In the genomic region with DNA sequence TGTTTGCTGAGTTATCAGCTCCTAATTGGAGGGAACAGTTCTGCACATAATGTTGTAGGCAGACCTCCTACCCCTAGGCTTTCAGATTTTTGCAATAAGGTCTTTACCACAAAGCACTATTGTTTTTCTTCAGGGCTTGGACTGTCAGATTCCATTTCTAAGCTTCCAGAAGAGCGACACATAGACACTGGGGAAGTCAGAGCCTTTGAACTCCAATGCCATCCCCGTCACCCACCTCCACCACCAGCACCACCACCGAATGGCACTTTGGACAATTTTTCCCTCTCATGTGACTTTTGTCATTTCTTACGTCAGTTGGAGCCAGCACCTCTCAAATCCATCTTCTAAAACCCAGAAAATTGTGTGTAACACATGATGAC, we compare ENCODE assay signal across 30 cellular contexts. TPM values are rescaled to one million over a fixed set of nuclear protein-coding genes. Genes with fewer than 3 reads are reported as not detected.
DNase-seq lines count a peak whose midpoint lies in the region; TF ChIP-seq lines count a peak whose summit lies in the region.
"Had no signal": no experiment of that assay in that cellular context is flagged by ENCODE, and none has a peak within 500 bp of the region (broad histone marks: within the 10 kb centered on the region; RNA-seq: fewer than 3 reads in every experiment).

No MANE protein-coding gene starts in this region.

- H3K4me1 Mint-ChIP-seq in activated CD4-positive, alpha-beta memory T cell treated with anti-CD3 and anti-CD28 coated beads for 36 hours (ENCODE audit: low read depth), result peaks cover 16% of the 10 kb centered on the region
- H3K4me1 Mint-ChIP-seq: stimulated activated memory B cell treated with anti-CD40 and anti-IgM and Interleukin-4, amounts not matched to agents 10 μg/mL and 1 μg/mL and 100 μg/mL, for 72 hours had no signal

- H3K18ac ChIP-seq in mesendoderm (ENCODE audit: low read length), result peak overlapping the region; percentile 39

- H2BK5ac ChIP-seq in mesendoderm (ENCODE audit: low read length), result peak overlapping the region; percentile 57

- H3K27ac Mint-ChIP-seq in activated CD4-positive, alpha-beta memory T cell treated with anti-CD3 and anti-CD28 coated beads for 36 hours, result no peak overlapping the region
- H3K27ac Mint-ChIP-seq: activated CD8-positive, alpha-beta T cell treated with anti-CD3 and anti-CD28 coated beads for 36 hours; activated naive CD4-positive, alpha-beta T cell treated with anti-CD3 and anti-CD28 coated beads, Interleukin-2, amount 10 ng/mL, durations not matched to agents 7 days and 5 days; HFFc6; stimulated activated memory B cell treated with anti-CD40 and anti-IgM and Interleukin-4, amounts not matched to agents 10 μg/mL and 1 μg/mL and 100 μg/mL, for 72 hours had no signal

- no peak overlapping the region for H3K4me2 ChIP-seq in mesendoderm (ENCODE audit: low read length)
- H3K4me2 ChIP-seq: BLaER1, GM23338 had no signal

- no peak overlapping the region for H3K4me3 ChIP-seq in mesendoderm (ENCODE audit: low read length)
- no peak overlapping the region for H3K4me3 ChIP-seq in A673 (ENCODE audit: low read depth, low read length, poor library complexity, severe bottlenecking)
- H3K4me3 ChIP-seq: adrenal gland, BLaER1, esophagus squamous epithelium, GM23338, heart right ventricle, skin epidermis, transverse colon had no signal

- H3K36me3 ChIP-seq in mesendoderm (ENCODE audit: control insufficient read depth, insufficient read depth, low read length) (no peaks in the 10 kb centered on the region), A673 (ENCODE audit: insufficient read depth, low read length, poor library complexity, severe bottlenecking) (no peaks in the 10 kb centered on the region)
- H3K36me3 ChIP-seq: adrenal gland, BLaER1, esophagus squamous epithelium, heart right ventricle, transverse colon had no signal

- no peaks in the 10 kb centered on the region for H3K27me3 ChIP-seq in mesendoderm (ENCODE audit: insufficient read depth, low read length, poor library complexity)
- H3K27me3 ChIP-seq in A673 (replicated peaks; ENCODE audit: insufficient read depth, low read depth, low read length, poor library complexity), result no peaks in the 10 kb centered on the region
- H3K27me3 ChIP-seq: adrenal gland, foreskin keratinocyte, transverse colon had no signal

- H4K8ac ChIP-seq in mesendoderm (ENCODE audit: low read depth, low read length), result no peak overlapping the region

- POLR2A ChIA-PET in A673 (lab: Charles Lee; ENCODE audit: low non-redundant PET), result no interaction called here
- POLR2A ChIA-PET in activated CD4-positive, alpha-beta memory T cell treated with anti-CD3 and anti-CD28 coated beads for 36 hours (lab: Charles Lee), result interaction anchor here (0.7 kb wide), 2 partner anchors 119 to 337 kb away, joined by 3 read pairs; no protein-coding TSS in a partner anchor

- H3K4me3 Mint-ChIP-seq in activated CD4-positive, alpha-beta memory T cell treated with anti-CD3 and anti-CD28 coated beads for 36 hours, result no peak overlapping the region
- H3K4me3 Mint-ChIP-seq: activated CD8-positive, alpha-beta T cell treated with anti-CD3 and anti-CD28 coated beads for 36 hours; activated naive CD4-positive, alpha-beta T cell treated with anti-CD3 and anti-CD28 coated beads, Interleukin-2, amount 10 ng/mL, durations not matched to agents 7 days and 5 days; GM23338; HFFc6; naive thymus-derived CD8-positive, alpha-beta T cell; stimulated activated memory B cell treated with anti-CD40 and anti-IgM and Interleukin-4, amounts not matched to agents 10 μg/mL and 1 μg/mL and 100 μg/mL, for 72 hours had no signal

- no peaks in the 10 kb centered on the region for H3K79me2 ChIP-seq in mesendoderm (ENCODE audit: control insufficient read depth, insufficient read depth, low read length)

- H4K5ac ChIP-seq in mesendoderm (ENCODE audit: low read length), result no peak overlapping the region

- H3K56ac ChIP-seq in mesendoderm (ENCODE audit: low read length), result peak overlapping the region; percentile 65

- H3K4ac ChIP-seq in mesendoderm (ENCODE audit: low read depth, low read length), result peak overlapping the region; percentile 62

- peak overlapping the region; percentile 43 for H3K27ac ChIP-seq in 22Rv1
- H3K27ac ChIP-seq in mesendoderm (ENCODE audit: low read depth, low read length), result no peak overlapping the region
- H3K27ac ChIP-seq in A673 (ENCODE audit: low read depth, low read length, poor library complexity, severe bottlenecking), result no peak overlapping the region
- H3K27ac ChIP-seq: adrenal gland, BLaER1, esophagus squamous epithelium, foreskin keratinocyte, heart right ventricle, HL-60, skin epidermis, transverse colon had no signal

- H3K27me3 Mint-ChIP-seq in activated CD4-positive, alpha-beta memory T cell treated with anti-CD3 and anti-CD28 coated beads for 36 hours, result no peaks in the 10 kb centered on the region
- H3K27me3 Mint-ChIP-seq: activated CD8-positive, alpha-beta T cell treated with anti-CD3 and anti-CD28 coated beads for 36 hours; naive thymus-derived CD8-positive, alpha-beta T cell had no signal

- TF ChIP-seq CTCF in 22Rv1 (IDR thresholded peaks at IDR 0.05) (no peak), A673 (conservative IDR thresholded peaks at IDR 0.05; ENCODE audit: low read depth, low read length) (no peak)

- no peaks in the 10 kb centered on the region for H3K79me1 ChIP-seq in mesendoderm (ENCODE audit: low read length)

- H3K9ac ChIP-seq in mesendoderm (ENCODE audit: low read length), result no peak overlapping the region
- H3K9ac ChIP-seq: BLaER1 had no signal

- intact Hi-C loops in A673 (cut with micrococcal nuclease; ENCODE audit: unreplicated experiment), result no loop called here
- intact Hi-C loops in activated CD4-positive, alpha-beta memory T cell treated with anti-CD3 and anti-CD28 coated beads for 36 hours (cut with micrococcal nuclease), result loop anchor here (10.0 kb wide), 1 partner anchor 1842 kb away; no protein-coding TSS in a partner anchor

- BruUV-seq in A673 (replicated peaks; lab: Mats Ljungman, UMichigan), result no TSS peak

- H2AK5ac ChIP-seq in mesendoderm (ENCODE audit: low read length), result peak overlapping the region; percentile 32

- no peak overlapping the region for H2BK15ac ChIP-seq in mesendoderm (replicated peaks; ENCODE audit: low read depth)

- H3K36me3 Mint-ChIP-seq in activated CD4-positive, alpha-beta memory T cell treated with anti-CD3 and anti-CD28 coated beads for 36 hours, result no peaks in the 10 kb centered on the region
- H3K36me3 Mint-ChIP-seq: activated naive CD4-positive, alpha-beta T cell treated with anti-CD3 and anti-CD28 coated beads, Interleukin-2, amount 10 ng/mL, durations not matched to agents 7 days and 5 days; naive thymus-derived CD8-positive, alpha-beta T cell; stimulated activated memory B cell treated with anti-CD40 and anti-IgM and Interleukin-4, amounts not matched to agents 10 μg/mL and 1 μg/mL and 100 μg/mL, for 72 hours had no signal

- DNase-seq in ELR (ENCODE audit: low read depth) (peak; percentile 20), SK-MEL-5 (ENCODE audit: low read depth, low spot score) (peak; percentile 88), mesendoderm (no peak), medulla oblongata (ENCODE audit: extremely low spot score) (no peak), T-helper 9 cell (no peak), A673 (ENCODE audit: low spot score) (no peak)
- no peak for DNase-seq in activated CD4-positive, alpha-beta memory T cell treated with anti-CD3 and anti-CD28 coated beads for 36 hours
- DNase-seq: activated CD8-positive, alpha-beta memory T cell treated with anti-CD3 and anti-CD28 coated beads, Interleukin-2, amount 50 U/mL, for 48 hours; adrenal gland; COR-L47; esophagus squamous epithelium; foreskin keratinocyte; GDM1; heart right ventricle; HFFc6; Kasumi-1; naive thymus-derived CD8-positive, alpha-beta T cell; NCI-H146; NCI-H510A treated with DMSO at 0.1 percent for 48 hours; occipital lobe; OCI-M1; transverse colon had no signal

- H3K9me3 Mint-ChIP-seq in activated CD4-positive, alpha-beta memory T cell treated with anti-CD3 and anti-CD28 coated beads for 36 hours, result no peaks in the 10 kb centered on the region
- H3K9me3 Mint-ChIP-seq: HFFc6; naive thymus-derived CD8-positive, alpha-beta T cell; stimulated activated memory B cell treated with anti-CD40 and anti-IgM and Interleukin-4, amounts not matched to agents 10 μg/mL and 1 μg/mL and 100 μg/mL, for 72 hours had no signal

- in situ Hi-C loops in SK-MEL-5 (cut with HindIII; ENCODE audit: low pct_unique_long_range_greater_than_20kb, low sequenced_read_pairs), result no loop called here

- CTCF ChIA-PET in A673 (lab: Charles Lee), result no interaction called here
- CTCF ChIA-PET in activated CD4-positive, alpha-beta memory T cell treated with anti-CD3 and anti-CD28 coated beads for 36 hours (lab: Charles Lee), result interaction anchor here (1.1 kb wide), 1 partner anchor 196 kb away, joined by 3 read pairs; no protein-coding TSS in a partner anchor

- peaks cover 4% of the 10 kb centered on the region for H3K9me3 ChIP-seq in A673 (ENCODE audit: low read depth, low read length, poor library complexity, severe bottlenecking)
- H3K9me3 ChIP-seq: adrenal gland, esophagus squamous epithelium, transverse colon had no signal

- WGBS in mesendoderm (ENCODE audit: extremely low coverage, insufficient coverage, low lambda C conversion rate), result no CpG with 5 or more reads among the region's 4 CpGs

- H3K23ac ChIP-seq in mesendoderm (ENCODE audit: low read length), result no peak overlapping the region

- H3K4me1 ChIP-seq in mesendoderm (ENCODE audit: control insufficient read depth, low read depth, low read length) (peaks cover 12% of the 10 kb centered on the region), A673 (ENCODE audit: insufficient read depth, low read length, poor library complexity, severe bottlenecking) (peaks cover 25% of the 10 kb centered on the region)

- H2BK120ac ChIP-seq in mesendoderm (ENCODE audit: low read depth, low read length), result no peak overlapping the region

RNA-seq across cellular contexts. Expression of gene SPRY4, which starts 28.3 kb away (rescaled TPM):
- total RNA-seq in SK-MEL-5 (2014; rRNA removed; shearing (Covaris generic)), result 27.0 and 33.6 TPM in 2 replicates
- polyA plus RNA-seq in SK-MEL-5 (2015; cell fraction: cytosol; rRNA removed), result 91.2 and 111 TPM in 2 replicates
- polyA plus RNA-seq in SK-MEL-5 (2015; cell fraction: nucleus; rRNA removed), result 146 and 165 TPM in 2 replicates
- 72.5 TPM for polyA plus RNA-seq in mesendoderm (2013, experiment 1 of 2)
- polyA plus RNA-seq in mesendoderm (2013, experiment 2 of 2), result 71.1 TPM
- 35.5 and 35.6 TPM in 2 replicates for total RNA-seq in A673 (2021)
- 1 to 10 TPM; 1.1 to 1.2 TPM for total RNA-seq in activated CD4-positive, alpha-beta memory T cell treated with anti-CD3 and anti-CD28 coated beads for 36 hours
- total RNA-seq: naive thymus-derived CD8-positive, alpha-beta T cell had no signal
- polyA plus RNA-seq: naive thymus-derived CD8-positive, alpha-beta T cell had no signal

Comparison
In these comparisons a context has a peak if more than half of its experiments do, and no peak if none do; other contexts are left out.
1. DNase-seq: peak in ELR (single experiment) and SK-MEL-5 (single experiment); none in mesendoderm (single experiment), medulla oblongata (single experiment), T-helper 9 cell (single experiment), A673 (single experiment) and activated CD4-positive, alpha-beta memory T cell treated with anti-CD3 and anti-CD28 coated beads for 36 hours (single experiment).
2. RNA of gene SPRY4, which starts 28.3 kb away (total RNA-seq): 35.5 to 35.6 TPM in A673 and 27.0 to 33.6 TPM in SK-MEL-5; 1.1 to 1.2 TPM in activated CD4-positive, alpha-beta memory T cell treated with anti-CD3 and anti-CD28 coated beads for 36 hours; every median in the first group is over 10 times any median in the second.